8 cellular contexts compared by ENCODE assay signal in genomic region chr12:73158341-73158740, GRCh38.
"Had no signal": no experiment of that assay in that cellular context is flagged by ENCODE, and none has a peak within 500 bp of the region (broad histone marks: within the 10 kb centered on the region; RNA-seq: fewer than 3 reads in every experiment).

No MANE protein-coding gene starts in this region.

- FAIRE-seq: H1, H54, HTR-8/SVneo had no signal

- H2AFZ ChIP-seq: GM23338 had no signal

- H3K4me3 Mint-ChIP-seq: GM23338, H9 had no signal

- H3K9ac ChIP-seq: KMS-11 had no signal

- H3K4me3 ChIP-seq: GM23338 had no signal

- H3K27ac ChIP-seq: KMS-11 had no signal

- H3K27ac Mint-ChIP-seq: GM23338, H9 had no signal

- DNase-seq: H9, HCEC 1CT, KBM-7 had no signal

- ATAC-seq: GM23338 had no signal

- H3K4me2 ChIP-seq: GM23338, KMS-11 had no signal
